In the genomic region with DNA sequence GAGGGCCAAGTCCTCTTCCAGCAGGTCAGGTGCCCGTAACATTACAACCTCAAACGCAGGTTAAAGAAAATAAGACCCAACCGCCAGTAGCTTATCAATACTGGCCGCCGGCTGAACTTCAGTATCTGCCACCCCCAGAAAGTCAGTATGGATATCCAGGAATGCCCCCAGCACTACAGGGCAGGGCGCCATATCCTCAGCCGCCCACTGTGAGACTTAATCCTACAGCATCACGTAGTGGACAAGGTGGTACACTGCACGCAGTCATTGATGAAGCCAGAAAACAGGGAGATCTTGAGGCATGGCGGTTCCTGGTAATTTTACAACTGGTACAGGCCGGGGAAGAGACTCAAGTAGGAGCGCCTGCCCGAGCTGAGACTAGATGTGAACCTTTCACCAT, we compare ENCODE assay signal across 1 cellular context.
TF ChIP-seq lines count a peak whose summit lies in the region.

No MANE protein-coding gene starts in this region.

TF ChIP-seq in K562, 482 proteins besides CTCF, POLR2A, EP300 and RAD21:
- TF ChIP-seq, protein P1, sequence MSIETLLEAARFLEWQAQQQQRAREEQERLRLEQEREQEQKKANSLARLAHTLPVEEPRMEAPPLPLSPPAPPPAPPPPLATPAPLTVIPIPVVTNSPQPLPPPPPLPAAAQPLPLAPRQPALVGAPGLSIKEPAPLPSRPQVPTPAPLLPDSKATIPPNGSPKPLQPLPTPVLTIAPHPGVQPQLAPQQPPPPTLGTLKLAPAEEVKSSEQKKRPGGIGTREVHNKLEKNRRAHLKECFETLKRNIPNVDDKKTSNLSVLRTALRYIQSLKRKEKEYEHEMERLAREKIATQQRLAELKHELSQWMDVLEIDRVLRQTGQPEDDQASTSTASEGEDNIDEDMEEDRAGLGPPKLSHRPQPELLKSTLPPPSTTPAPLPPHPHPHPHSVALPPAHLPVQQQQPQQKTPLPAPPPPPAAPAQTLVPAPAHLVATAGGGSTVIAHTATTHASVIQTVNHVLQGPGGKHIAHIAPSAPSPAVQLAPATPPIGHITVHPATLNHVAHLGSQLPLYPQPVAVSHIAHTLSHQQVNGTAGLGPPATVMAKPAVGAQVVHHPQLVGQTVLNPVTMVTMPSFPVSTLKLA (conservative IDR thresholded peaks at IDR 0.05), result 0 out of 4 replicates have a peak, but pooled peaks of 1 of the 2 experiments have one; percentile 24
- peak; percentile 63 for TF ChIP-seq CREM (IDR thresholded peaks at IDR 0.05; ENCODE audit: low read depth)
- TF ChIP-seq CBFA2T3 (IDR thresholded peaks at IDR 0.05), result peak; percentile 50
- TF ChIP-seq, protein P2, sequence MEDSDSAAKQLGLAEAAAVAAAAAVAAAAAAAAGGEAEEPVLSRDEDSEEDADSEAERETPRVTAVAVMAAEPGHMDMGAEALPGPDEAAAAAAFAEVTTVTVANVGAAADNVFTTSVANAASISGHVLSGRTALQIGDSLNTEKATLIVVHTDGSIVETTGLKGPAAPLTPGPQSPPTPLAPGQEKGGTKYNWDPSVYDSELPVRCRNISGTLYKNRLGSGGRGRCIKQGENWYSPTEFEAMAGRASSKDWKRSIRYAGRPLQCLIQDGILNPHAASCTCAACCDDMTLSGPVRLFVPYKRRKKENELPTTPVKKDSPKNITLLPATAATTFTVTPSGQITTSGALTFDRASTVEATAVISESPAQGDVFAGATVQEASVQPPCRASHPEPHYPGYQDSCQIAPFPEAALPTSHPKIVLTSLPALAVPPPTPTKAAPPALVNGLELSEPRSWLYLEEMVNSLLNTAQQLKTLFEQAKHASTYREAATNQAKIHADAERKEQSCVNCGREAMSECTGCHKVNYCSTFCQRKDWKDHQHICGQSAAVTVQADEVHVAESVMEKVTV (CRISPR knock-in tag; IDR thresholded peaks at IDR 0.05), result peak; percentile 58; the same call in 1 of the 2 replicates
- TF ChIP-seq STAG1 (CRISPR knock-in tag; IDR thresholded peaks at IDR 0.05; ENCODE audit: borderline replicate concordance), result peak; percentile 55; the same call in 1 of the 2 replicates
- peak; percentile 34; the same call in 1 of the 2 replicates for TF ChIP-seq TCF3 (CRISPR knock-in tag; IDR thresholded peaks at IDR 0.05)
- TF ChIP-seq SMARCA4 (IDR thresholded peaks at IDR 0.05), result peak; percentile 55; the same call in 1 of the 2 replicates
- TF ChIP-seq ARID1B (IDR thresholded peaks at IDR 0.05), result 0 out of 2 replicates have a peak, but pooled peaks have one; percentile 7
- TF ChIP-seq SMC3 (conservative IDR thresholded peaks at IDR 0.05; ENCODE audit: insufficient read depth, low read depth, low read length), result 0 out of 2 replicates have a peak, but pooled peaks have one; percentile 27
- TF ChIP-seq KLF16 (IDR thresholded peaks at IDR 0.05), result 0 out of 2 replicates have a peak, but pooled peaks have one; percentile 35
- peak in 2 of 3 experiments; percentile 45 to 70 for TF ChIP-seq YY1 (IDR thresholded peaks at IDR 0.05; ENCODE audit: borderline replicate concordance in 1 of 3, control insufficient read depth in 1 of 3, extremely low read depth in 1 of 3, insufficient read depth in 3 of 3, insufficient read length in 1 of 3, insufficient replicate concordance in 2 of 3, low read depth in 1 of 3, low read length in 2 of 3)
- TF ChIP-seq CBFA2T2 (conservative IDR thresholded peaks at IDR 0.05), result peak; percentile 23; the same call in 1 of the 2 replicates
- TF ChIP-seq CC2D1A (IDR thresholded peaks at IDR 0.05), result peak; percentile 44; the same call in 1 of the 2 replicates
- peak; percentile 39; the same call in 1 of the 2 replicates for TF ChIP-seq NFIC (IDR thresholded peaks at IDR 0.05)
TF ChIP-seq in K562: peak in this region for 14; not testable (repeated sequence) for 468.
